10 cellular contexts compared by ENCODE assay signal in genomic region chr3:152245498-152246175, GRCh38. TPM values are rescaled to one million over a fixed set of nuclear protein-coding genes. Genes with fewer than 3 reads are reported as not detected.
DNase-seq lines count a peak whose midpoint lies in the region; ATAC-seq and TF ChIP-seq lines count a peak whose summit lies in the region.
"Had no signal": no experiment of that assay in that cellular context is flagged by ENCODE, and none has a peak within 500 bp of the region (broad histone marks: within the 10 kb centered on the region; RNA-seq: fewer than 3 reads in every experiment).

No MANE protein-coding gene starts in this region.

- peak overlapping the region; percentile 86 for H3K4me3 Mint-ChIP-seq in activated CD8-positive, alpha-beta T cell treated with anti-CD3 and anti-CD28 coated beads, Interleukin-2, amount 10 ng/mL, durations not matched to agents 7 days and 5 days
- peak overlapping the region; percentile 93 for H3K4me3 Mint-ChIP-seq in natural killer cell
- H3K4me3 Mint-ChIP-seq in neural progenitor cell = no peak overlapping the region

- TF ChIP-seq CTCF in DND-41 (IDR thresholded peaks at IDR 0.05; ENCODE audit: borderline replicate concordance, extremely low read depth, low read length, poor library complexity, severe bottlenecking) = no peak
- TF ChIP-seq CTCF in natural killer cell (IDR thresholded peaks at IDR 0.05) = no peak
- TF ChIP-seq CTCF in neural progenitor cell (IDR thresholded peaks at IDR 0.05) = no peak

- 0 out of 2 replicates have a peak, but pooled peaks cover 3% of the 10 kb centered on the region for H3K36me3 ChIP-seq in DND-41 (ENCODE audit: insufficient read depth, low read length)
- H3K36me3 ChIP-seq in neural progenitor cell = no peaks in the 10 kb centered on the region
- H3K36me3 ChIP-seq: esophagus muscularis mucosa had no signal

- H3K27ac Mint-ChIP-seq in activated CD8-positive, alpha-beta T cell treated with anti-CD3 and anti-CD28 coated beads, Interleukin-2, amount 10 ng/mL, durations not matched to agents 7 days and 5 days = peak overlapping the region; percentile 91
- H3K27ac Mint-ChIP-seq in natural killer cell (peak overlapping the region; percentile 76 to 92), neural progenitor cell (no peak overlapping the region)

- no peaks in the 10 kb centered on the region for H3K9me3 ChIP-seq in DND-41 (ENCODE audit: insufficient read depth, low read length, severe bottlenecking)
- H3K9me3 ChIP-seq in neural progenitor cell (ENCODE audit: low read depth) = no peaks in the 10 kb centered on the region
- H3K9me3 ChIP-seq: esophagus muscularis mucosa had no signal

- H2AFZ ChIP-seq in DND-41 (ENCODE audit: low read depth, low read length) (no peak overlapping the region), neural progenitor cell (replicated peaks) (no peak overlapping the region)

- H3K4me1 ChIP-seq in DND-41 (ENCODE audit: insufficient read depth, low read length) = peaks cover 34% of the 10 kb centered on the region
- no peaks in the 10 kb centered on the region for H3K4me1 ChIP-seq in neural progenitor cell

- H3K9ac ChIP-seq in DND-41 (ENCODE audit: low read depth, low read length) (peak overlapping the region; percentile 80), neural progenitor cell (no peak overlapping the region)

- ATAC-seq in DND-41 (ENCODE audit: insufficient read depth, low read depth) (peak; percentile 36; the same call in 2 of the 3 replicates), natural killer cell (peak; percentile 18 to 35 (median 32)), HG02884 (IDR thresholded peaks at IDR 0.05; ENCODE audit: unreplicated experiment) (no peak), HG02571 (IDR thresholded peaks at IDR 0.05; ENCODE audit: unreplicated experiment) (no peak)
- peak; percentile 40 for ATAC-seq in activated CD8-positive, alpha-beta T cell treated with anti-CD3 and anti-CD28 coated beads, Interleukin-2, amount 10 ng/mL, durations not matched to agents 7 days and 5 days

- POLR2A ChIA-PET in activated CD8-positive, alpha-beta T cell treated with anti-CD3 and anti-CD28 coated beads, Interleukin-2, amount 10 ng/mL, durations not matched to agents 7 days and 5 days (lab: Charles Lee) = interaction anchor here (0.9 to 7.7 kb wide), 12 partner anchors 10 to 1044 kb away, joined by 3 to 211 read pairs (median 8); partner anchors contain the start of genes GPR171 and MBNL1

- H3K79me2 ChIP-seq in DND-41 (ENCODE audit: insufficient read depth, low read length) = peaks cover 75% of the 10 kb centered on the region
- H3K79me2 ChIP-seq in neural progenitor cell (ENCODE audit: low read depth) = no peaks in the 10 kb centered on the region

- intact Hi-C loops in natural killer cell (cut with micrococcal nuclease) = loop anchor here (1.0 kb wide), 2 partner anchors 12 to 41 kb away; no protein-coding TSS in a partner anchor

- H3K27me3 Mint-ChIP-seq in activated CD8-positive, alpha-beta T cell treated with anti-CD3 and anti-CD28 coated beads, Interleukin-2, amount 10 ng/mL, durations not matched to agents 7 days and 5 days (ENCODE audit: low read depth) = no peaks in the 10 kb centered on the region
- no peaks in the 10 kb centered on the region for H3K27me3 Mint-ChIP-seq in natural killer cell (ENCODE audit: low read depth in 2 of 2)
- peaks cover 2% of the 10 kb centered on the region for H3K27me3 Mint-ChIP-seq in neural progenitor cell (ENCODE audit: insufficient read depth, low read depth)

- DNase-seq in DND-41 (peak; percentile 41), natural killer cell (no peak), neural progenitor cell (ENCODE audit: low spot score) (no peak)
- no peak for DNase-seq in Jurkat, Clone E6-1 (ENCODE audit: low read depth, low spot score)
- DNase-seq in activated CD8-positive, alpha-beta T cell treated with anti-CD3 and anti-CD28 coated beads, Interleukin-2, amount 10 ng/mL, durations not matched to agents 7 days and 5 days = peak; percentile 57
- DNase-seq: NCI-H1105 treated with DMSO at 0.1 percent for 48 hours, NCI-H774 had no signal

- peak overlapping the region; percentile 95 for H3K27ac ChIP-seq in DND-41 (ENCODE audit: low read length)
- no peak overlapping the region for H3K27ac ChIP-seq in neural progenitor cell
- H3K27ac ChIP-seq: esophagus muscularis mucosa had no signal

- H3K27me3 ChIP-seq in DND-41 (ENCODE audit: insufficient read depth, low read length, poor library complexity) (no peaks in the 10 kb centered on the region), neural progenitor cell (no peaks in the 10 kb centered on the region)
- H3K27me3 ChIP-seq: esophagus muscularis mucosa had no signal

- H3K9me3 Mint-ChIP-seq in activated CD8-positive, alpha-beta T cell treated with anti-CD3 and anti-CD28 coated beads, Interleukin-2, amount 10 ng/mL, durations not matched to agents 7 days and 5 days (ENCODE audit: insufficient read depth) = no peaks in the 10 kb centered on the region
- H3K9me3 Mint-ChIP-seq in natural killer cell = no peaks in the 10 kb centered on the region
- no peaks in the 10 kb centered on the region for H3K9me3 Mint-ChIP-seq in neural progenitor cell

- H3K4me3 ChIP-seq in DND-41 (ENCODE audit: low read depth in 1 of 2, low read length in 2 of 2) (peak overlapping the region; percentile 62 to 74), neural progenitor cell (no peak overlapping the region)
- H3K4me3 ChIP-seq in Jurkat, Clone E6-1 (ENCODE audit: low read length) = peak overlapping the region; percentile 57
- H3K4me3 ChIP-seq: esophagus muscularis mucosa had no signal

- H4K20me1 ChIP-seq in DND-41 (ENCODE audit: insufficient read depth, low read length) (no peaks in the 10 kb centered on the region), neural progenitor cell (ENCODE audit: low read depth) (no peaks in the 10 kb centered on the region)

- peaks cover 26% of the 10 kb centered on the region for H3K36me3 Mint-ChIP-seq in activated CD8-positive, alpha-beta T cell treated with anti-CD3 and anti-CD28 coated beads, Interleukin-2, amount 10 ng/mL, durations not matched to agents 7 days and 5 days (ENCODE audit: low read depth)
- H3K36me3 Mint-ChIP-seq in natural killer cell (no peaks in the 10 kb centered on the region), neural progenitor cell (no peaks in the 10 kb centered on the region)

- peak overlapping the region; percentile 62 for H3K4me2 ChIP-seq in DND-41 (ENCODE audit: insufficient read depth, low read length)
- no peak overlapping the region for H3K4me2 ChIP-seq in neural progenitor cell

- CTCF ChIA-PET in activated CD8-positive, alpha-beta T cell treated with anti-CD3 and anti-CD28 coated beads, Interleukin-2, amount 10 ng/mL, durations not matched to agents 7 days and 5 days (lab: Charles Lee) = interaction anchor here (1.2 to 5.2 kb wide), 8 partner anchors 10 to 62 kb away, joined by 3 to 41 read pairs (median 6); no protein-coding TSS in a partner anchor

- peaks cover 36% of the 10 kb centered on the region for H3K4me1 Mint-ChIP-seq in activated CD8-positive, alpha-beta T cell treated with anti-CD3 and anti-CD28 coated beads, Interleukin-2, amount 10 ng/mL, durations not matched to agents 7 days and 5 days (ENCODE audit: low read depth)
- H3K4me1 Mint-ChIP-seq in natural killer cell (peaks cover 48 to 49% of the 10 kb centered on the region in 2 donors), neural progenitor cell (no peaks in the 10 kb centered on the region)

- no peaks in the 10 kb centered on the region for H3F3A ChIP-seq in neural progenitor cell (ENCODE audit: low read depth)

RNA-seq across cellular contexts. Expression of gene MBNL1, which starts 23.1 kb away (rescaled TPM):
- 69.0 TPM for polyA plus RNA-seq in Jurkat, Clone E6-1 (2012; ENCODE audit: insufficient read depth, insufficient read length)
- total RNA-seq in activated CD8-positive, alpha-beta T cell treated with anti-CD3 and anti-CD28 coated beads, Interleukin-2, amount 10 ng/mL, durations not matched to agents 7 days and 5 days = 100 to 1,000 TPM; 469 to 504 TPM
- 100 to 1,000 TPM; 600 to 704 (median 607) TPM for total RNA-seq in natural killer cell
- 9.8 and 14.7 TPM in 2 replicates for total RNA-seq in neural progenitor cell (ENCODE audit: low replicate concordance)

Comparison
In these comparisons a context has a peak if more than half of its experiments do, and no peak if none do; other contexts are left out.
1. ATAC-seq: peak in DND-41 (single experiment), activated CD8-positive, alpha-beta T cell treated with anti-CD3 and anti-CD28 coated beads, Interleukin-2, amount 10 ng/mL, durations not matched to agents 7 days and 5 days (single experiment) and natural killer cell (3 of 3); none in HG02884 (single experiment) and HG02571 (single experiment).
2. DNase-seq: peak in DND-41 (single experiment) and activated CD8-positive, alpha-beta T cell treated with anti-CD3 and anti-CD28 coated beads, Interleukin-2, amount 10 ng/mL, durations not matched to agents 7 days and 5 days (single experiment); none in Jurkat, Clone E6-1 (single experiment), natural killer cell (single experiment) and neural progenitor cell (single experiment).
3. RNA of gene MBNL1, which starts 23.1 kb away (total RNA-seq): 600 to 704 TPM in natural killer cell and 469 to 504 TPM in activated CD8-positive, alpha-beta T cell treated with anti-CD3 and anti-CD28 coated beads, Interleukin-2, amount 10 ng/mL, durations not matched to agents 7 days and 5 days; 9.8 to 14.7 TPM in neural progenitor cell; every median in the first group is over 10 times any median in the second.